Comparison of ENCODE assay signal across 8 cellular contexts in the genomic region with DNA sequence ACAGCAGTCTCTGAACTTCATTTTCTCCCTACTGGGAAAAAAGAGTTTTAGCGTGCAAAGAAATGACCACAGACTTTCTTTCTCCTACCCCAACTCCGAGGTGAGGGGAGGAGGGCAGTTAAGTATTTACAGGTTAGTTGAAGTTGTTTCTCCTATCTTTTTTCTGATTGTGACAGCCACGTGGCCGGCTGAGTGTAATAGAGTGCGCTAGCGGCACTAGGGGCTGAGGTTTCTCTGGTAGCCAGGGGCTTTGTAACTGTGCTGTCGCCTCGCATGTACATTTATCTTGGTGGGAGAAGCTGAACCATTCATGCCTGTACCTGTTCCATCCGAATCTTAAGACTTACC. TPM values are rescaled to one million over a fixed set of nuclear protein-coding genes. Genes with fewer than 3 reads are reported as not detected.
DNase-seq lines count a peak whose midpoint lies in the region; ATAC-seq, FAIRE-seq and TF ChIP-seq lines count a peak whose summit lies in the region.

No MANE protein-coding gene starts in this region.

- TF ChIP-seq EP300 in gastroesophageal sphincter (IDR thresholded peaks at IDR 0.05) = no peak

- peak overlapping the region; percentile 88 for H2AFZ ChIP-seq in GM23338

- intact Hi-C loops in gastrocnemius medialis (cut with DNase I; ENCODE audit: low total_unique reads) = no loop called here

- peaks cover 20% of the 10 kb centered on the region for H3K4me1 Mint-ChIP-seq in GM23338
- H3K4me1 Mint-ChIP-seq in activated T-cell treated with anti-CD3 and anti-CD28 coated beads, Interleukin-2, amount 50 U/mL, for 24 hours (ENCODE audit: low read depth) = peaks cover 38% of the 10 kb centered on the region

- no peak for FAIRE-seq in frontal cortex (lab: Jason Lieb, UNC)

- H3K79me2 ChIP-seq in GM23338 (replicated peaks; ENCODE audit: insufficient read depth) = peaks cover 57% of the 10 kb centered on the region

- TF ChIP-seq CTCF in GM23338 (conservative IDR thresholded peaks at IDR 0.05; ENCODE audit: low read depth in 2 of 2) = no peak
- TF ChIP-seq CTCF in gastroesophageal sphincter (IDR thresholded peaks at IDR 0.05) = no peak
- TF ChIP-seq CTCF in gastrocnemius medialis (IDR thresholded peaks at IDR 0.05 in 4 of 5, conservative IDR thresholded peaks at IDR 0.05 in 1 of 5) = no peak

- H3K27me3 ChIP-seq in GM23338 (ENCODE audit: insufficient read depth) = no peaks in the 10 kb centered on the region
- H3K27me3 ChIP-seq in gastroesophageal sphincter = no peaks in the 10 kb centered on the region
- H3K27me3 ChIP-seq in gastrocnemius medialis = no peaks in the 10 kb centered on the region

- H3F3A ChIP-seq in GM23338 (replicated peaks; ENCODE audit: low read depth) = no peaks in the 10 kb centered on the region; the same call in 1 of the 2 replicates

- H3K4me1 ChIP-seq in GM23338 (ENCODE audit: insufficient read depth) (peaks cover 21% of the 10 kb centered on the region), gastroesophageal sphincter (peaks cover 0 to 45% (median 0%) of the 10 kb centered on the region in 3 donors), gastrocnemius medialis (peaks cover 19 to 29% of the 10 kb centered on the region in 2 donors)

- no peaks in the 10 kb centered on the region for H4K20me1 ChIP-seq in GM23338 (replicated peaks; ENCODE audit: insufficient read depth)

- H3K27ac Mint-ChIP-seq in GM23338 = peak overlapping the region; percentile 90; the same call in 1 of the 2 replicates
- peak overlapping the region; percentile 98 for H3K27ac Mint-ChIP-seq in activated T-cell treated with anti-CD3 and anti-CD28 coated beads, Interleukin-2, amount 50 U/mL, for 24 hours

- ATAC-seq in GM23338 = peak; percentile 3
- no peak for ATAC-seq in gastroesophageal sphincter
- ATAC-seq in gastrocnemius medialis = no peak

- peaks cover 12% of the 10 kb centered on the region for H3K36me3 Mint-ChIP-seq in GM23338 (ENCODE audit: low read depth)
- H3K36me3 Mint-ChIP-seq in activated T-cell treated with anti-CD3 and anti-CD28 coated beads, Interleukin-2, amount 50 U/mL, for 24 hours (ENCODE audit: low read depth) = peaks cover 34% of the 10 kb centered on the region

- peaks cover 3% of the 10 kb centered on the region for H3K27me3 Mint-ChIP-seq in GM23338 (ENCODE audit: insufficient read depth, low read depth, poor library complexity)
- no peaks in the 10 kb centered on the region for H3K27me3 Mint-ChIP-seq in activated T-cell treated with anti-CD3 and anti-CD28 coated beads, Interleukin-2, amount 50 U/mL, for 24 hours

- TF ChIP-seq POLR2A in gastroesophageal sphincter (IDR thresholded peaks at IDR 0.05) (no peak), gastrocnemius medialis (IDR thresholded peaks at IDR 0.05) (no peak)

- peak overlapping the region; percentile 96 for H3K4me3 Mint-ChIP-seq in GM23338
- peak overlapping the region; percentile 93 for H3K4me3 Mint-ChIP-seq in activated T-cell treated with anti-CD3 and anti-CD28 coated beads, Interleukin-2, amount 50 U/mL, for 24 hours

- H3K4me2 ChIP-seq in GM23338 = peak overlapping the region; percentile 81

- DNase-seq in ELR (ENCODE audit: low read depth) (peak; percentile 36), GM23338 (ENCODE audit: low spot score) (peak; percentile 62), NCI-H2171 (lab: John Stamatoyannopoulos, UW) (peak; percentile 30), gastrocnemius medialis (no peak), frontal cortex (ENCODE audit: low spot score in 2 of 2) (no peak), DMS153 treated with DMSO at 0.1 percent for 48 hours (lab: John Stamatoyannopoulos, UW; ENCODE audit: unreplicated experiment) (no peak)
- DNase-seq in activated T-cell treated with anti-CD3 and anti-CD28 coated beads, Interleukin-2, amount 50 U/mL, for 24 hours = peak; percentile 64

- peaks cover 4% of the 10 kb centered on the region; the same call in 2 of the 3 replicates for H3K9me3 Mint-ChIP-seq in GM23338
- H3K9me3 Mint-ChIP-seq in activated T-cell treated with anti-CD3 and anti-CD28 coated beads, Interleukin-2, amount 50 U/mL, for 24 hours = peaks cover 2% of the 10 kb centered on the region

- H3K36me3 ChIP-seq in GM23338 (ENCODE audit: insufficient read depth) (0 out of 2 replicates have a peak, but pooled peaks cover 2% of the 10 kb centered on the region), gastroesophageal sphincter (no peaks in the 10 kb centered on the region), gastrocnemius medialis (no peaks in the 10 kb centered on the region)

- H3K4me3 ChIP-seq in GM23338 (peak overlapping the region; percentile 65), gastroesophageal sphincter (peak overlapping the region; percentile 63 to 87), gastrocnemius medialis (peak overlapping the region; percentile 87 to 94 (median 91))

- 0 to 2% methylated on average over 7 to 9 of the region's 9 CpGs for WGBS in gastroesophageal sphincter (ENCODE audit: low coverage in 1 of 2), 2 donors

- peak overlapping the region; percentile 57 for H3K27ac ChIP-seq in GM23338 (ENCODE audit: low read depth)
- H3K27ac ChIP-seq in gastroesophageal sphincter = peak overlapping the region in 3 of 4 donors; percentile 96 to 97 (median 96)
- H3K27ac ChIP-seq in gastrocnemius medialis = peak overlapping the region; percentile 91 to 98 (median 96)

- in situ Hi-C loops in gastrocnemius medialis (cut with MboI; ENCODE audit: low sequenced_read_pairs in 4 of 4) = no loop called here

- no peaks in the 10 kb centered on the region for H3K9me3 ChIP-seq in gastroesophageal sphincter
- no peaks in the 10 kb centered on the region for H3K9me3 ChIP-seq in gastrocnemius medialis

- no peaks in the 10 kb centered on the region for H3K9me2 ChIP-seq in GM23338 (ENCODE audit: insufficient read depth)

TF ChIP-seq in GM23338, 12 proteins besides CTCF, POLR2A, EP300 and RAD21 (continues in another document):
- TF ChIP-seq, protein P1, sequence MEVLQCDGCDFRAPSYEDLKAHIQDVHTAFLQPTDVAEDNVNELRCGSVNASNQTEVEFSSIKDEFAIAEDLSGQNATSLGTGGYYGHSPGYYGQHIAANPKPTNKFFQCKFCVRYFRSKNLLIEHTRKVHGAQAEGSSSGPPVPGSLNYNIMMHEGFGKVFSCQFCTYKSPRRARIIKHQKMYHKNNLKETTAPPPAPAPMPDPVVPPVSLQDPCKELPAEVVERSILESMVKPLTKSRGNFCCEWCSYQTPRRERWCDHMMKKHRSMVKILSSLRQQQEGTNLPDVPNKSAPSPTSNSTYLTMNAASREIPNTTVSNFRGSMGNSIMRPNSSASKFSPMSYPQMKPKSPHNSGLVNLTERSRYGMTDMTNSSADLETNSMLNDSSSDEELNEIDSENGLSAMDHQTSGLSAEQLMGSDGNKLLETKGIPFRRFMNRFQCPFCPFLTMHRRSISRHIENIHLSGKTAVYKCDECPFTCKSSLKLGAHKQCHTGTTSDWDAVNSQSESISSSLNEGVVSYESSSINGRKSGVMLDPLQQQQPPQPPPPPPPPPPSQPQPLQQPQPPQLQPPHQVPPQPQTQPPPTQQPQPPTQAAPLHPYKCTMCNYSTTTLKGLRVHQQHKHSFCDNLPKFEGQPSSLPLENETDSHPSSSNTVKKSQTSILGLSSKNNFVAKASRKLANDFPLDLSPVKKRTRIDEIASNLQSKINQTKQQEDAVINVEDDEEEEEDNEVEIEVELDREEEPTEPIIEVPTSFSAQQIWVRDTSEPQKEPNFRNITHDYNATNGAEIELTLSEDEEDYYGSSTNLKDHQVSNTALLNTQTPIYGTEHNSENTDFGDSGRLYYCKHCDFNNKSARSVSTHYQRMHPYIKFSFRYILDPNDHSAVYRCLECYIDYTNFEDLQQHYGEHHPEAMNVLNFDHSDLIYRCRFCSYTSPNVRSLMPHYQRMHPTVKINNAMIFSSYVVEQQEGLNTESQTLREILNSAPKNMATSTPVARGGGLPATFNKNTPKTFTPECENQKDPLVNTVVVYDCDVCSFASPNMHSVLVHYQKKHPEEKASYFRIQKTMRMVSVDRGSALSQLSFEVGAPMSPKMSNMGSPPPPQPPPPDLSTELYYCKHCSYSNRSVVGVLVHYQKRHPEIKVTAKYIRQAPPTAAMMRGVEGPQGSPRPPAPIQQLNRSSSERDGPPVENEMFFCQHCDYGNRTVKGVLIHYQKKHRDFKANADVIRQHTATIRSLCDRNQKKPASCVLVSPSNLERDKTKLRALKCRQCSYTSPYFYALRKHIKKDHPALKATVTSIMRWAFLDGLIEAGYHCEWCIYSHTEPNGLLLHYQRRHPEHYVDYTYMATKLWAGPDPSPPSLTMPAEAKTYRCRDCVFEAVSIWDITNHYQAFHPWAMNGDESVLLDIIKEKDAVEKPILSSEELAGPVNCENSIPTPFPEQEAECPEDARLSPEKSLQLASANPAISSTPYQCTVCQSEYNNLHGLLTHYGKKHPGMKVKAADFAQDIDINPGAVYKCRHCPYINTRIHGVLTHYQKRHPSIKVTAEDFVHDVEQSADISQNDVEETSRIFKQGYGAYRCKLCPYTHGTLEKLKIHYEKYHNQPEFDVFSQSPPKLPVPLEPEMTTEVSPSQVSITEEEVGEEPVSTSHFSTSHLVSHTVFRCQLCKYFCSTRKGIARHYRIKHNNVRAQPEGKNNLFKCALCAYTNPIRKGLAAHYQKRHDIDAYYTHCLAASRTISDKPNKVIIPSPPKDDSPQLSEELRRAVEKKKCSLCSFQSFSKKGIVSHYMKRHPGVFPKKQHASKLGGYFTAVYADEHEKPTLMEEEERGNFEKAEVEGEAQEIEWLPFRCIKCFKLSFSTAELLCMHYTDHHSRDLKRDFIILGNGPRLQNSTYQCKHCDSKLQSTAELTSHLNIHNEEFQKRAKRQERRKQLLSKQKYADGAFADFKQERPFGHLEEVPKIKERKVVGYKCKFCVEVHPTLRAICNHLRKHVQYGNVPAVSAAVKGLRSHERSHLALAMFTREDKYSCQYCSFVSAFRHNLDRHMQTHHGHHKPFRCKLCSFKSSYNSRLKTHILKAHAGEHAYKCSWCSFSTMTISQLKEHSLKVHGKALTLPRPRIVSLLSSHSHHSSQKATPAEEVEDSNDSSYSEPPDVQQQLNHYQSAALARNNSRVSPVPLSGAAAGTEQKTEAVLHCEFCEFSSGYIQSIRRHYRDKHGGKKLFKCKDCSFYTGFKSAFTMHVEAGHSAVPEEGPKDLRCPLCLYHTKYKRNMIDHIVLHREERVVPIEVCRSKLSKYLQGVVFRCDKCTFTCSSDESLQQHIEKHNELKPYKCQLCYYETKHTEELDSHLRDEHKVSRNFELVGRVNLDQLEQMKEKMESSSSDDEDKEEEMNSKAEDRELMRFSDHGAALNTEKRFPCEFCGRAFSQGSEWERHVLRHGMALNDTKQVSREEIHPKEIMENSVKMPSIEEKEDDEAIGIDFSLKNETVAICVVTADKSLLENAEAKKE (CRISPR knock-in tag; IDR thresholded peaks at IDR 0.05) = no peak
- no peak for TF ChIP-seq EZH2phosphoT487 (IDR thresholded peaks at IDR 0.05; ENCODE audit: unreplicated experiment)
- no peak for TF ChIP-seq ZNF331 (CRISPR knock-in tag; IDR thresholded peaks at IDR 0.05; ENCODE audit: low read depth)

RNA-seq across cellular contexts. Expression of gene FOXN2, which starts 1.3 kb away (rescaled TPM):
- total RNA-seq in GM23338 (2014; rRNA removed; shearing (Covaris generic)) = 39.0 and 44.5 TPM in 2 replicates
- polyA plus RNA-seq in GM23338 (2016; fragmentation: Nextera tagmentation; extraction: Ambion mirVana) = 25.2 and 30.1 TPM in 2 replicates
- total RNA-seq in gastroesophageal sphincter (10 to 100 TPM; 24.9 to 51.5 (median 32.0) TPM), gastrocnemius medialis (10 to 100 TPM; 15.8 to 25.5 (median 17.9) TPM), frontal cortex (48.5 TPM)

Comparison
In these comparisons a context has a peak if more than half of its experiments do, and no peak if none do; other contexts are left out.
1. DNase-seq: peak in ELR (single experiment), GM23338 (single experiment), NCI-H2171 (single experiment) and activated T-cell treated with anti-CD3 and anti-CD28 coated beads, Interleukin-2, amount 50 U/mL, for 24 hours (single experiment); none in gastrocnemius medialis (0 of 2), frontal cortex (0 of 2) and DMS153 treated with DMSO at 0.1 percent for 48 hours (single experiment).
2. Peak in every context shown above with its lines, with median percentiles within 50 percentile points of each other: H3K27ac ChIP-seq and H3K4me3 ChIP-seq.